11 cellular contexts compared by ENCODE assay signal in the genomic region with DNA sequence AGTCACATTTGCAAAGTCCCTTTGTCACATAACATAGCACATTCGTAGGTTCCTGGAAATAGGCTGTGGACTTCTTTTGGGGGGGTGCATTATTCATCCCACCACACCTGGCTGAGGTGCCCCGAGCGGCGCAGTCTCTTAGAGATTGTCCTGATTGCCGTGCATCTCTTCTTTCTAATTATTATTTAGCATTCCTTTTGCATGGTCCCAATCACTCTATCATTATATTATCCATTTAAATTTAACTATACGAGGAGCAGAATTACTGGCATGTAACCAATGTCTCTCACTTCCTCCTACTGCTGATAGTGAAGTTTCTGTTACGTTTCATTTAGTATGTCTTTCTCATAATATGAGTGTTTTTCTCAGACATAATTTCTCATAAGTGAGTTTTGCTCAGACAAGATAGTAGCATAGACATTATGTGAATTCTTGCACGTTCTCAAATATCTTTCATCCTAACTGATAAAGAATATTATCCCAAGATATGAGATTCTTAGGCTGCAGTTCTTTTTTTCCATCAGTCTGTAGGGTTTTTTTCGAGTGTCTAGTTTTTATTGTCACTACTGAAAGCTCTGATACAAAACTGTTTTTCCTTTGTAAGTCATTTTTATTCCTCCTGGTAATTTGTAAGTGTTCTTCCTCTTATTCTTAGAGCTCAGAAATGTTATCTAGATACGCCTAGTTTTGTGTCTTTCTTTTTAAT.
DNase-seq lines count a peak whose midpoint lies in the region; ATAC-seq, FAIRE-seq and TF ChIP-seq lines count a peak whose summit lies in the region.
"Had no signal": no experiment of that assay in that cellular context is flagged by ENCODE, and none has a peak within 500 bp of the region (broad histone marks: within the 10 kb centered on the region; RNA-seq: fewer than 3 reads in every experiment).

No MANE protein-coding gene starts in this region.

- no peak for FAIRE-seq in pancreas (lab: Jason Lieb, UNC)

- H3K27ac ChIP-seq in pancreas = no peak overlapping the region

- H3K27me3 ChIP-seq in pancreas = no peaks in the 10 kb centered on the region

- H3K27me3 Mint-ChIP-seq in activated CD8-positive, alpha-beta T cell treated with anti-CD3 and anti-CD28 coated beads, Interleukin-2, amount 10 ng/mL, durations not matched to agents 7 days and 5 days (ENCODE audit: low read depth) = peaks cover 3% of the 10 kb centered on the region
- H3K27me3 Mint-ChIP-seq: central memory CD8-positive, alpha-beta T cell had no signal

- POLR2A ChIA-PET in activated CD8-positive, alpha-beta T cell treated with anti-CD3 and anti-CD28 coated beads, Interleukin-2, amount 10 ng/mL, durations not matched to agents 7 days and 5 days (lab: Charles Lee) = no interaction called here

- DNase-seq in GM13976 (ENCODE audit: low spot score) (peak; percentile 9), NCI-H774 (lab: John Stamatoyannopoulos, UW) (no peak), UCSD-AML1 (lab: John Stamatoyannopoulos, UW; ENCODE audit: unreplicated experiment) (no peak), pancreas (no peak)
- no peak for DNase-seq in activated CD8-positive, alpha-beta T cell treated with anti-CD3 and anti-CD28 coated beads, Interleukin-2, amount 10 ng/mL, durations not matched to agents 7 days and 5 days
- DNase-seq: activated naive CD4-positive, alpha-beta T cell treated with anti-CD3 and anti-CD28 coated beads for 36 hours; T-helper 1 cell had no signal

- in situ Hi-C loops in GM13976 (cut with MboI; ENCODE audit: low sequenced_read_pairs, unreplicated experiment) = loop anchor here (25.0 kb wide), 1 partner anchor 419 kb away; no protein-coding TSS in a partner anchor

- 53 to 61% methylated on average over 10 of the region's 10 CpGs for WGBS in pancreas, 2 donors

- H3K4me1 ChIP-seq in pancreas = no peaks in the 10 kb centered on the region

- intact Hi-C loops in pancreas (cut with DNase I) = no loop called here

- TF ChIP-seq CTCF in GM13976 (IDR thresholded peaks at IDR 0.05; ENCODE audit: borderline replicate concordance, control extremely low read depth, extremely low read depth, insufficient read depth, missing control alignments) = no peak
- TF ChIP-seq CTCF in pancreas (IDR thresholded peaks at IDR 0.05) = no peak

- no peaks in the 10 kb centered on the region for H3K9me3 ChIP-seq in pancreas

- H3K36me3 ChIP-seq in pancreas = no peaks in the 10 kb centered on the region

- no peak overlapping the region for H3K4me3 ChIP-seq in pancreas

- no peak overlapping the region for H3K27ac Mint-ChIP-seq in activated CD8-positive, alpha-beta T cell treated with anti-CD3 and anti-CD28 coated beads, Interleukin-2, amount 10 ng/mL, durations not matched to agents 7 days and 5 days
- H3K27ac Mint-ChIP-seq: activated naive CD4-positive, alpha-beta T cell treated with anti-CD3 and anti-CD28 coated beads for 36 hours had no signal

- H3K9me3 Mint-ChIP-seq in activated CD8-positive, alpha-beta T cell treated with anti-CD3 and anti-CD28 coated beads, Interleukin-2, amount 10 ng/mL, durations not matched to agents 7 days and 5 days (ENCODE audit: insufficient read depth) = no peaks in the 10 kb centered on the region
- H3K9me3 Mint-ChIP-seq: activated naive CD4-positive, alpha-beta T cell treated with anti-CD3 and anti-CD28 coated beads for 36 hours; central memory CD8-positive, alpha-beta T cell had no signal

- CTCF ChIA-PET in activated CD8-positive, alpha-beta T cell treated with anti-CD3 and anti-CD28 coated beads, Interleukin-2, amount 10 ng/mL, durations not matched to agents 7 days and 5 days (lab: Charles Lee) = no interaction called here

- no peak overlapping the region for H3K4me3 Mint-ChIP-seq in activated CD8-positive, alpha-beta T cell treated with anti-CD3 and anti-CD28 coated beads, Interleukin-2, amount 10 ng/mL, durations not matched to agents 7 days and 5 days
- H3K4me3 Mint-ChIP-seq: activated naive CD4-positive, alpha-beta T cell treated with anti-CD3 and anti-CD28 coated beads for 36 hours; central memory CD8-positive, alpha-beta T cell had no signal

- no peaks in the 10 kb centered on the region for H3K36me3 Mint-ChIP-seq in activated CD8-positive, alpha-beta T cell treated with anti-CD3 and anti-CD28 coated beads, Interleukin-2, amount 10 ng/mL, durations not matched to agents 7 days and 5 days (ENCODE audit: low read depth)

- ATAC-seq in GM19438 (IDR thresholded peaks at IDR 0.05; ENCODE audit: low read depth, unreplicated experiment) (peak; percentile 67), HG02759 (IDR thresholded peaks at IDR 0.05; ENCODE audit: unreplicated experiment) (peak; percentile 76), HG03432 (IDR thresholded peaks at IDR 0.05; ENCODE audit: unreplicated experiment) (peak; percentile 92), pancreas (no peak)
- no peak for ATAC-seq in activated CD8-positive, alpha-beta T cell treated with anti-CD3 and anti-CD28 coated beads, Interleukin-2, amount 10 ng/mL, durations not matched to agents 7 days and 5 days

- H3K4me1 Mint-ChIP-seq in activated CD8-positive, alpha-beta T cell treated with anti-CD3 and anti-CD28 coated beads, Interleukin-2, amount 10 ng/mL, durations not matched to agents 7 days and 5 days (ENCODE audit: low read depth) = no peaks in the 10 kb centered on the region
- H3K4me1 Mint-ChIP-seq: central memory CD8-positive, alpha-beta T cell had no signal

Comparison
In these comparisons a context has a peak if more than half of its experiments do, and no peak if none do; other contexts are left out.
1. ATAC-seq: peak in GM19438 (single experiment), HG02759 (single experiment) and HG03432 (single experiment); none in activated CD8-positive, alpha-beta T cell treated with anti-CD3 and anti-CD28 coated beads, Interleukin-2, amount 10 ng/mL, durations not matched to agents 7 days and 5 days (single experiment) and pancreas (0 of 4).